Comparison of ENCODE assay signal across 8 cellular contexts in genomic region chr14:24113379-24113800, GRCh38. TPM values are rescaled to one million over a fixed set of nuclear protein-coding genes. Genes with fewer than 3 reads are reported as not detected.
DNase-seq lines count a peak whose midpoint lies in the region; ATAC-seq and TF ChIP-seq lines count a peak whose summit lies in the region.

No MANE protein-coding gene starts in this region.

- H3K27me3 Mint-ChIP-seq in immature natural killer cell (ENCODE audit: low read depth in 3 of 3) = peaks cover 8 to 16% (median 12%) of the 10 kb centered on the region in 3 donors

- no peaks in the 10 kb centered on the region for H3K9me3 ChIP-seq in suprapubic skin

- H3K4me1 Mint-ChIP-seq in immature natural killer cell = peaks cover 36 to 42% of the 10 kb centered on the region in 2 donors

- 19% methylated on average over 15 of the region's 15 CpGs for WGBS in suprapubic skin

- peaks cover 18 to 34% of the 10 kb centered on the region in 2 donors for H3K36me3 Mint-ChIP-seq in activated naive CD4-positive, alpha-beta T cell treated with anti-CD3 and anti-CD28 coated beads, Interleukin-2, amount 50 U/mL, for 72 hours
- H3K36me3 Mint-ChIP-seq in immature natural killer cell = peaks cover 4 to 15% (median 6%) of the 10 kb centered on the region in 3 donors

- peak overlapping the region; percentile 100 for H3K27ac ChIP-seq in suprapubic skin

- H3K27ac Mint-ChIP-seq in activated naive CD4-positive, alpha-beta T cell treated with anti-CD3 and anti-CD28 coated beads, Interleukin-2, amount 50 U/mL, for 72 hours = peak overlapping the region; percentile 99
- H3K27ac Mint-ChIP-seq in immature natural killer cell = peak overlapping the region; percentile 97 to 100 (median 98)

- no peak for TF ChIP-seq CTCF in suprapubic skin (IDR thresholded peaks at IDR 0.05)

- no peak for ATAC-seq in activated naive CD4-positive, alpha-beta T cell treated with anti-CD3 and anti-CD28 coated beads, Interleukin-2, amount 50 U/mL, for 72 hours

- DNase-seq in NCI-H2227 (lab: John Stamatoyannopoulos, UW; ENCODE audit: unreplicated experiment) (peak; percentile 47), NCI-H2227 treated with DMSO at 0.1 percent for 48 hours (lab: John Stamatoyannopoulos, UW) (no peak), immature natural killer cell (no peak), suprapubic skin (ENCODE audit: low spot score in 2 of 2) (no peak), NCI-H748 (lab: John Stamatoyannopoulos, UW; ENCODE audit: unreplicated experiment) (no peak), kidney tubule cell (ENCODE audit: low spot score) (no peak), SKM-1 (lab: John Stamatoyannopoulos, UW; ENCODE audit: unreplicated experiment) (no peak)
- DNase-seq in activated naive CD4-positive, alpha-beta T cell treated with anti-CD3 and anti-CD28 coated beads, Interleukin-2, amount 50 U/mL, for 72 hours (ENCODE audit: low spot score in 2 of 2) = no peak

- peak overlapping the region; percentile 96 to 100 (median 98) for H3K4me3 Mint-ChIP-seq in immature natural killer cell

- TF ChIP-seq EP300 in suprapubic skin (IDR thresholded peaks at IDR 0.05) = no peak

- no peak for TF ChIP-seq POLR2A in suprapubic skin (IDR thresholded peaks at IDR 0.05)

- H3K27me3 ChIP-seq in suprapubic skin = no peaks in the 10 kb centered on the region

- peaks cover 35% of the 10 kb centered on the region for H3K4me1 ChIP-seq in suprapubic skin

- peaks cover 14% of the 10 kb centered on the region for H3K36me3 ChIP-seq in suprapubic skin

- H3K4me3 ChIP-seq in suprapubic skin = peak overlapping the region; percentile 70

- H3K9me3 Mint-ChIP-seq in activated naive CD4-positive, alpha-beta T cell treated with anti-CD3 and anti-CD28 coated beads, Interleukin-2, amount 50 U/mL, for 72 hours = no peaks in the 10 kb centered on the region
- no peaks in the 10 kb centered on the region for H3K9me3 Mint-ChIP-seq in immature natural killer cell

RNA-seq across cellular contexts. Expression of gene DCAF11, which starts 1.2 kb away (rescaled TPM):
- total RNA-seq in activated naive CD4-positive, alpha-beta T cell treated with anti-CD3 and anti-CD28 coated beads, Interleukin-2, amount 50 U/mL, for 72 hours = 100 to 1,000 TPM in 1 of 2 donors, 10 to 100 TPM in 1; 66.7 to 146 TPM
- polyA plus RNA-seq in immature natural killer cell = 100 to 1,000 TPM in 1 of 3 donors, 10 to 100 TPM in 2; 91.1 to 129 (median 98.2) TPM
- total RNA-seq in suprapubic skin = 10 to 100 TPM; 64.2 to 71.7 (median 68.3) TPM

RNA-seq across cellular contexts. Expression of gene NRL, which starts 1.4 kb away (rescaled TPM):
- 1 to 10 TPM; 2.9 to 4.8 TPM for total RNA-seq in activated naive CD4-positive, alpha-beta T cell treated with anti-CD3 and anti-CD28 coated beads, Interleukin-2, amount 50 U/mL, for 72 hours
- polyA plus RNA-seq in immature natural killer cell = 1 to 10 TPM; 2.8 to 4.1 (median 3.0) TPM
- total RNA-seq in suprapubic skin = 1 to 10 TPM; 2.2 to 2.9 (median 2.3) TPM

RNA-seq across cellular contexts. Expression of gene FITM1, which starts 17.1 kb away (rescaled TPM):
- 1 to 10 TPM in 1 of 2 donors, under 1 TPM in 1; 0.49 to 2.2 TPM for total RNA-seq in activated naive CD4-positive, alpha-beta T cell treated with anti-CD3 and anti-CD28 coated beads, Interleukin-2, amount 50 U/mL, for 72 hours
- under 1 TPM; 0.28 to 0.90 (median 0.85) TPM for polyA plus RNA-seq in immature natural killer cell
- 1 to 10 TPM in 3 of 4 donors, not detected in 1; 1.7 to 3.4 (median 2.3) TPM for total RNA-seq in suprapubic skin

RNA-seq across cellular contexts. Expression of gene PCK2, which starts 19.3 kb away (rescaled TPM):
- 10 to 100 TPM; 40.9 to 89.2 TPM for total RNA-seq in activated naive CD4-positive, alpha-beta T cell treated with anti-CD3 and anti-CD28 coated beads, Interleukin-2, amount 50 U/mL, for 72 hours
- 10 to 100 TPM in 2 of 3 donors, 1 to 10 TPM in 1; 8.2 to 13.3 (median 12.0) TPM for polyA plus RNA-seq in immature natural killer cell
- 10 to 100 TPM in 3 of 4 donors, 1 to 10 TPM in 1; 9.2 to 25.1 (median 14.4) TPM for total RNA-seq in suprapubic skin

RNA-seq across cellular contexts. Expression of gene PSME1, which starts 22.6 kb away (rescaled TPM):
- total RNA-seq in activated naive CD4-positive, alpha-beta T cell treated with anti-CD3 and anti-CD28 coated beads, Interleukin-2, amount 50 U/mL, for 72 hours = 100 to 1,000 TPM; 355 to 401 TPM
- 1,000 to 10,000 TPM; 1,115 to 1,243 (median 1,240) TPM for polyA plus RNA-seq in immature natural killer cell
- 100 to 1,000 TPM in 2 of 4 donors, 10 to 100 TPM in 2; 72.3 to 113 (median 91.1) TPM for total RNA-seq in suprapubic skin
